10 cellular contexts compared by ENCODE assay signal in the genomic region with DNA sequence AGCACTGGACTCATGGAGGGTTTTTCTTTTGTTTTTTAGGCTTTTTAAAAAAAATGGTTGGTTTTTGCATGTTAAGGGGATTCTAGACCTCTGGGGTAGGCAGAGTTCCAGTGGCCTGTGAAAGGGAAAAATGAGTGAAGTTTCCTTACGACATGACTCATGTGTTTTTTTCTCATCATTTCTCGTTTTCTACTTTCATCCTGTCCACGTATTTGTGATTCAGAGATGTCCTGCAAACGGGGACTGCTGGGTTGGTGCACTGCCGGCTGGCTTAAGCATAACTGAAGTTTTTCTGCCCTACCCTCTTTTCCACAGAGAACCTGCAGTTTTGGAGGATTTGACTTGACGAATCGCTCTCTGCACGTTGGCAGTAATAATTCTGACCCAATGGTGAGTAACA.
A peak's percentile ranks its signal among the peaks of the same experiment; 100 is the strongest.
DNase-seq lines count a peak whose midpoint lies in the region; ATAC-seq, FAIRE-seq and TF ChIP-seq lines count a peak whose summit lies in the region.
"Had no signal": no experiment of that assay in that cellular context is flagged by ENCODE, and none has a peak within 500 bp of the region (broad histone marks: within the 10 kb centered on the region; RNA-seq: fewer than 3 reads in every experiment).

No MANE protein-coding gene starts in this region.

- H3K4me3 ChIP-seq in PC-3 (ENCODE audit: low read length) (peak overlapping the region; percentile 69), endothelial cell of umbilical vein (replicated peaks in 1 of 3; ENCODE audit: insufficient read depth in 1 of 3, low read depth in 1 of 3, low read length in 3 of 3) (no peak overlapping the region), gastrocnemius medialis (no peak overlapping the region)

- DNase-seq in EH (ENCODE audit: low read depth) (peak; percentile 94), PC-3 (peak; percentile 68), endothelial cell of umbilical vein (ENCODE audit: low read depth, low spot score) (peak; percentile 65), gastrocnemius medialis (no peak), occipital lobe (lab: John Stamatoyannopoulos, UW) (no peak), NCI-H524 (lab: John Stamatoyannopoulos, UW) (no peak), NK-92 (lab: John Stamatoyannopoulos, UW; ENCODE audit: unreplicated experiment) (no peak)
- DNase-seq: activated CD4-positive, alpha-beta T cell treated with anti-CD3 and anti-CD28 coated beads, Interleukin-2, amount 50 U/mL, for 1 hour; NCI-H526 treated with DMSO at 0.1 percent for 48 hours had no signal

- H4K20me1 ChIP-seq in PC-3 (ENCODE audit: low read length) (no peaks in the 10 kb centered on the region), endothelial cell of umbilical vein (replicated peaks; ENCODE audit: control insufficient read depth, extremely low read depth, insufficient read depth, low read length) (no peaks in the 10 kb centered on the region)

- TF ChIP-seq CTCF in PC-3 (conservative IDR thresholded peaks at IDR 0.05; ENCODE audit: low read depth, low read length), result no peak
- no peak for TF ChIP-seq CTCF in endothelial cell of umbilical vein (IDR thresholded peaks at IDR 0.05; ENCODE audit: extremely low read depth in 1 of 2, insufficient read depth in 1 of 2, low read depth in 1 of 2, low read length in 2 of 2)
- TF ChIP-seq CTCF in gastrocnemius medialis (IDR thresholded peaks at IDR 0.05 in 4 of 5, conservative IDR thresholded peaks at IDR 0.05 in 1 of 5), result no peak

- POLR2A ChIA-PET in PC-3 (lab: Charles Lee; ENCODE audit: unreplicated experiment) (no interaction called here), endothelial cell of umbilical vein (lab: Charles Lee) (no interaction called here)

- H3K27me3 ChIP-seq in PC-3 (ENCODE audit: low read length) (no peaks in the 10 kb centered on the region), endothelial cell of umbilical vein (ENCODE audit: control insufficient read depth in 2 of 2, insufficient read depth in 2 of 2, low read length in 2 of 2) (no peaks in the 10 kb centered on the region), gastrocnemius medialis (no peaks in the 10 kb centered on the region)

- H3K36me3 ChIP-seq in PC-3 (ENCODE audit: low read depth, low read length) (no peaks in the 10 kb centered on the region), endothelial cell of umbilical vein (ENCODE audit: control insufficient read depth in 2 of 2, extremely low read depth in 1 of 2, insufficient read depth in 2 of 2, low read length in 2 of 2) (peaks cover 14 to 23% of the 10 kb centered on the region in 2 experiments), gastrocnemius medialis (peaks cover 0 to 16% of the 10 kb centered on the region in 2 donors)

- H3K4me1 ChIP-seq in PC-3 (ENCODE audit: insufficient read depth, low read length) (peaks cover 25% of the 10 kb centered on the region), endothelial cell of umbilical vein (ENCODE audit: control insufficient read depth, extremely low read depth, insufficient read depth, low read length) (peaks cover 17% of the 10 kb centered on the region), gastrocnemius medialis (peaks cover 17 to 25% of the 10 kb centered on the region in 2 donors)

- H3K79me2 ChIP-seq in PC-3 (ENCODE audit: low read length) (no peaks in the 10 kb centered on the region), endothelial cell of umbilical vein (ENCODE audit: control insufficient read depth, insufficient read depth, low read length) (peaks cover 26% of the 10 kb centered on the region)

- H3K9ac ChIP-seq in PC-3 (ENCODE audit: low read length), result peak overlapping the region; percentile 87
- H3K9ac ChIP-seq in endothelial cell of umbilical vein (replicated peaks; ENCODE audit: extremely low read depth, insufficient read depth, low read length), result peak overlapping the region; percentile 45

- H3F3A ChIP-seq in PC-3 (ENCODE audit: low read length, unreplicated experiment), result peaks cover 4% of the 10 kb centered on the region

- dilution Hi-C loops in endothelial cell of umbilical vein (cut with MboI; ENCODE audit: extremely low pct_ligation_motif_present, low sequenced_read_pairs), result no loop called here

- H3K9me3 ChIP-seq in PC-3 (ENCODE audit: low read length), result no peaks in the 10 kb centered on the region
- no peaks in the 10 kb centered on the region for H3K9me3 ChIP-seq in endothelial cell of umbilical vein (replicated peaks; ENCODE audit: control insufficient read depth, insufficient read depth, low read length)
- no peaks in the 10 kb centered on the region for H3K9me3 ChIP-seq in gastrocnemius medialis

- TF ChIP-seq POLR2A in endothelial cell of umbilical vein (IDR thresholded peaks at IDR 0.05; ENCODE audit: low read depth, low read length), result no peak
- TF ChIP-seq POLR2A in gastrocnemius medialis (IDR thresholded peaks at IDR 0.05), result no peak

- H3K9me2 ChIP-seq in PC-3 (replicated peaks; ENCODE audit: low read length), result no peaks in the 10 kb centered on the region

- BruUV-seq in PC-3 (replicated peaks; lab: Mats Ljungman, UMichigan) (no TSS peak), endothelial cell of umbilical vein (replicated peaks; lab: Mats Ljungman, UMichigan) (no TSS peak)

- H3K4me2 ChIP-seq in PC-3 (ENCODE audit: low read length), result peak overlapping the region; percentile 93
- H3K4me2 ChIP-seq in endothelial cell of umbilical vein (ENCODE audit: insufficient read depth, low read length), result peak overlapping the region; percentile 51

- intact Hi-C loops in PC-3 (cut with micrococcal nuclease) (loop anchor here (2.0 kb wide), 1 partner anchor 24 kb away; no protein-coding TSS in a partner anchor), endothelial cell of umbilical vein (cut with micrococcal nuclease) (loop anchor here (2.0 to 5.0 kb wide), 2 partner anchors 14 to 1018 kb away; a partner anchor contains a TSS), gastrocnemius medialis (cut with DNase I; ENCODE audit: low total_unique reads) (loop anchor here (10.0 kb wide), 1 partner anchor 50 kb away; no protein-coding TSS in a partner anchor)

- H2AFZ ChIP-seq in PC-3 (ENCODE audit: low read length) (peak overlapping the region; percentile 68), endothelial cell of umbilical vein (ENCODE audit: low read depth, low read length) (no peak overlapping the region)

- CTCF ChIA-PET in PC-3 (lab: Charles Lee), result interaction anchor here (0.6 kb wide), 2 partner anchors 345 to 1003 kb away, joined by 3 to 6 read pairs; no protein-coding TSS in a partner anchor
- CTCF ChIA-PET in endothelial cell of umbilical vein (lab: Charles Lee), result no interaction called here

- no peaks in the 10 kb centered on the region for H3K9me1 ChIP-seq in endothelial cell of umbilical vein (replicated peaks; ENCODE audit: control insufficient read depth, extremely low read depth, insufficient read depth, low read length)

- peak; percentile 92 for FAIRE-seq in endothelial cell of umbilical vein (lab: Jason Lieb, UNC)

- in situ Hi-C loops in gastrocnemius medialis (cut with MboI; ENCODE audit: low sequenced_read_pairs in 4 of 4), result no loop called here

- H3K27ac ChIP-seq in PC-3 (ENCODE audit: low read length) (peak overlapping the region; percentile 98), endothelial cell of umbilical vein (ENCODE audit: insufficient read depth, low read depth, low read length) (peak overlapping the region; percentile 66), gastrocnemius medialis (peak overlapping the region; percentile 29 to 53 (median 42))

- ATAC-seq in PC-3 (peak; percentile 84), gastrocnemius medialis (no peak), HG03442 (IDR thresholded peaks at IDR 0.05; ENCODE audit: unreplicated experiment) (no peak)

TF ChIP-seq in endothelial cell of umbilical vein, 7 proteins besides CTCF, POLR2A, EP300 and RAD21:
- TF ChIP-seq, protein P1, sequence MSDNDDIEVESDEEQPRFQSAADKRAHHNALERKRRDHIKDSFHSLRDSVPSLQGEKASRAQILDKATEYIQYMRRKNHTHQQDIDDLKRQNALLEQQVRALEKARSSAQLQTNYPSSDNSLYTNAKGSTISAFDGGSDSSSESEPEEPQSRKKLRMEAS (IDR thresholded peaks at IDR 0.05; ENCODE audit: insufficient read depth, insufficient read length), result no peak
- TF ChIP-seq POLR2AphosphoS5 (IDR thresholded peaks at IDR 0.05; ENCODE audit: insufficient read depth, low read depth, low read length), result no peak
- peak; percentile 53 for TF ChIP-seq JUN (IDR thresholded peaks at IDR 0.05; ENCODE audit: borderline replicate concordance, insufficient read depth, insufficient read length, low read depth)
- no peak for TF ChIP-seq GATA2 (IDR thresholded peaks at IDR 0.05; ENCODE audit: insufficient read depth, insufficient read length, low read depth, low read length)

Comparison
In these comparisons a context has a peak if more than half of its experiments do, and no peak if none do; other contexts are left out.
1. DNase-seq: peak in EH (single experiment), PC-3 (single experiment) and endothelial cell of umbilical vein (single experiment); none in gastrocnemius medialis (0 of 2), occipital lobe (single experiment), NCI-H524 (0 of 2) and NK-92 (single experiment).
2. H3K27ac ChIP-seq: peak in every context shown above with its lines; median percentile 98 in PC-3; 66 in endothelial cell of umbilical vein; 42 in gastrocnemius medialis.